1 cellular context compared by ENCODE assay signal in genomic region chr12:104064031-104064841, GRCh38.
TF ChIP-seq lines count a peak whose summit lies in the region.

Gene HCFC2, plus strand, starts transcription at chr12:104064531. Its CDS starts 30 bp downstream, at chr12:104064561.

TF ChIP-seq in HepG2, 621 proteins besides CTCF, POLR2A, EP300 and RAD21 (continued from another document and continues in another):
- TF ChIP-seq ZNF770 (CRISPR knock-in tag; IDR thresholded peaks at IDR 0.05) (peak; percentile 60; the same call in 1 of the 2 replicates), ZNF501 (CRISPR knock-in tag; IDR thresholded peaks at IDR 0.05) (0 out of 2 replicates have a peak, but pooled peaks have one; percentile 14), ZFP90 (CRISPR knock-in tag; IDR thresholded peaks at IDR 0.05; ENCODE audit: borderline replicate concordance) (peak; percentile 63; the same call in 1 of the 2 replicates), ZNF841 (CRISPR knock-in tag; IDR thresholded peaks at IDR 0.05; ENCODE audit: borderline replicate concordance) (no peak), ZNF883 (CRISPR knock-in tag; IDR thresholded peaks at IDR 0.05; ENCODE audit: not compliant biosample characterization) (peak; percentile 37), MXD4 (CRISPR knock-in tag; IDR thresholded peaks at IDR 0.05) (peak; percentile 93), ZNF34 (CRISPR knock-in tag; IDR thresholded peaks at IDR 0.05; ENCODE audit: borderline replicate concordance) (peak; percentile 55; the same call in 1 of the 2 replicates), NFYC (CRISPR knock-in tag; IDR thresholded peaks at IDR 0.05) (no peak), ZNF749 (CRISPR knock-in tag; IDR thresholded peaks at IDR 0.05; ENCODE audit: borderline replicate concordance) (peak; percentile 52; the same call in 1 of the 2 replicates), ZSCAN21 (CRISPR knock-in tag; IDR thresholded peaks at IDR 0.05; ENCODE audit: borderline replicate concordance) (no peak), TMF1 (CRISPR knock-in tag; IDR thresholded peaks at IDR 0.05; ENCODE audit: low read depth) (no peak), SKI (IDR thresholded peaks at IDR 0.05; ENCODE audit: partially characterized antibody) (peak; percentile 78), HNRNPLL (IDR thresholded peaks at IDR 0.05; ENCODE audit: low read depth, low read length, poor library complexity, severe bottlenecking) (peak; percentile 59), ZNF576 (CRISPR knock-in tag; IDR thresholded peaks at IDR 0.05) (no peak), PCBP1 (IDR thresholded peaks at IDR 0.05; ENCODE audit: borderline replicate concordance, low read depth, low read length) (no peak; the same call in 1 of the 2 replicates), FUBP1 (CRISPR knock-in tag; IDR thresholded peaks at IDR 0.05; ENCODE audit: borderline replicate concordance) (no peak), ZNF660 (CRISPR knock-in tag; IDR thresholded peaks at IDR 0.05; ENCODE audit: borderline replicate concordance, low read depth) (no peak), ZNF609 (CRISPR knock-in tag; IDR thresholded peaks at IDR 0.05; ENCODE audit: borderline replicate concordance) (0 out of 2 replicates have a peak, but pooled peaks have one; percentile 2), ZNF574 (CRISPR knock-in tag; IDR thresholded peaks at IDR 0.05) (peak; percentile 82), SP140L (CRISPR knock-in tag; IDR thresholded peaks at IDR 0.05; ENCODE audit: borderline replicate concordance) (no peak), MLXIP (CRISPR knock-in tag; IDR thresholded peaks at IDR 0.05; ENCODE audit: borderline replicate concordance) (no peak), PHF8 (CRISPR knock-in tag; IDR thresholded peaks at IDR 0.05) (peak; percentile 97), HOXD1 (CRISPR knock-in tag; IDR thresholded peaks at IDR 0.05) (no peak), TBP (CRISPR knock-in tag; IDR thresholded peaks at IDR 0.05) (no peak), SRSF9 (IDR thresholded peaks at IDR 0.05; ENCODE audit: borderline replicate concordance, insufficient read depth, low read depth, low read length, poor library complexity, severe bottlenecking) (no peak), NR2F6 (IDR thresholded peaks at IDR 0.05) (no peak), NR2F6 (CRISPR knock-in tag; IDR thresholded peaks at IDR 0.05) (no peak; the same call in 1 of the 2 replicates), ZNF362 (CRISPR knock-in tag; IDR thresholded peaks at IDR 0.05; ENCODE audit: borderline replicate concordance) (no peak), U2AF2 (IDR thresholded peaks at IDR 0.05; ENCODE audit: low read depth, low read length) (0 out of 2 replicates have a peak, but pooled peaks have one; percentile 31), ZNF652 (CRISPR knock-in tag; IDR thresholded peaks at IDR 0.05; ENCODE audit: borderline replicate concordance, low read depth) (no peak), PRPF4 (IDR thresholded peaks at IDR 0.05; ENCODE audit: low read depth, low read length, poor library complexity, severe bottlenecking) (no peak), ZNF691 (CRISPR knock-in tag; IDR thresholded peaks at IDR 0.05; ENCODE audit: borderline replicate concordance, low read depth) (peak; percentile 48; the same call in 1 of the 2 replicates), ZNF550 (CRISPR knock-in tag; IDR thresholded peaks at IDR 0.05; ENCODE audit: borderline replicate concordance) (0 out of 2 replicates have a peak, but pooled peaks have one; percentile 37), ARID5B (CRISPR knock-in tag; IDR thresholded peaks at IDR 0.05) (peak; percentile 69; the same call in 1 of the 2 replicates), TBX3 (IDR thresholded peaks at IDR 0.05; ENCODE audit: borderline replicate concordance) (no peak), CCDC6 (CRISPR knock-in tag; IDR thresholded peaks at IDR 0.05) (no peak)
